In the genomic region with DNA sequence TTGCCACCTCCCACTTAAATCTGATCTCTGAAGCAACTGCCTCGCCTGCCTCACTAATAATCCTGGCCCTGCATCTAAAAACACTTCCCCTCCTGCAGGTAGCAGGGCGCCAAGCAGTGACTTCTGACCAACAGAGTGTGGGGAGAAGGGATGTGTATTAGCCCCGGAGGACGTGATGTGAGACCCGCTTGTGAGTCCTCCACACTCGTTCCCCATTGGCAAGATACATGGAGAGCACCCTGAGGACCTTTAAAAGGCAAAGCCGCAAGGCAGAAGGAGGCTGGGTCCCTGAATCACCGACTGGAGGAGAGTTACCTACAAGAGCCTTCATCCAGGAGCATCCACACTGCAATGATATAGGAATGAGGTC, we compare ENCODE assay signal across 17 cellular contexts. TPM values are rescaled to one million over a fixed set of nuclear protein-coding genes. Genes with fewer than 3 reads are reported as not detected.
DNase-seq lines count a peak whose midpoint lies in the region; ATAC-seq and TF ChIP-seq lines count a peak whose summit lies in the region.
"Had no signal": no experiment of that assay in that cellular context is flagged by ENCODE, and none has a peak within 500 bp of the region (broad histone marks: within the 10 kb centered on the region; RNA-seq: fewer than 3 reads in every experiment).

No MANE protein-coding gene starts in this region.

- H4K91ac ChIP-seq in mesenchymal stem cell (ENCODE audit: low read length) = no peak overlapping the region

- H3K9ac ChIP-seq in mesenchymal stem cell (ENCODE audit: low read length) = no peak overlapping the region

- H3K4me3 Mint-ChIP-seq in activated B cell treated with CpG ODN at 0.5 μM for 24 hours (peak overlapping the region; percentile 9), immature natural killer cell (peak overlapping the region in 4 of 5 donors; percentile 17 to 56 (median 36))

- TF ChIP-seq CTCF in activated B cell treated with CpG ODN at 0.5 μM for 24 hours (IDR thresholded peaks at IDR 0.05) = no peak

- no peak overlapping the region for H2BK5ac ChIP-seq in mesenchymal stem cell (ENCODE audit: low read depth, low read length, poor library complexity, severe bottlenecking)

- no peak overlapping the region for H2AK5ac ChIP-seq in mesenchymal stem cell (ENCODE audit: low read length, severe bottlenecking)

- no peaks in the 10 kb centered on the region for H3K9me3 ChIP-seq in mesenchymal stem cell (ENCODE audit: control insufficient read depth, low read length)
- H3K9me3 ChIP-seq: ascending aorta, MG63 had no signal

- H3K23ac ChIP-seq in mesenchymal stem cell (ENCODE audit: low read length in 2 of 2) = no peak overlapping the region

- no peak overlapping the region for H2BK12ac ChIP-seq in mesenchymal stem cell (ENCODE audit: low read length in 2 of 2)

- no peak overlapping the region for H3K4me3 ChIP-seq in mesenchymal stem cell (ENCODE audit: insufficient read depth in 1 of 2, low read depth in 1 of 2, low read length in 2 of 2)
- H3K4me3 ChIP-seq: ascending aorta, MG63 had no signal

- H4K8ac ChIP-seq in mesenchymal stem cell (ENCODE audit: low read length) = no peak overlapping the region

- no peak overlapping the region for H3K14ac ChIP-seq in mesenchymal stem cell (ENCODE audit: low read length in 2 of 2)

- H3K27ac Mint-ChIP-seq in activated B cell treated with CpG ODN at 0.5 μM for 24 hours = peak overlapping the region; percentile 91
- H3K27ac Mint-ChIP-seq in immature natural killer cell = peak overlapping the region; percentile 85 to 99 (median 93)

- H3K36me3 ChIP-seq in mesenchymal stem cell (ENCODE audit: control insufficient read depth in 1 of 2, insufficient read depth in 2 of 2, low read depth in 1 of 2, low read length in 2 of 2) = peaks cover 13 to 18% of the 10 kb centered on the region in 2 experiments

- no peak overlapping the region for H2AFZ ChIP-seq in mesenchymal stem cell (ENCODE audit: low read depth, low read length)

- no peaks in the 10 kb centered on the region for H3K27me3 ChIP-seq in mesenchymal stem cell (ENCODE audit: control insufficient read depth in 1 of 2, insufficient read depth in 1 of 2, low read length in 2 of 2)
- H3K27me3 ChIP-seq: ascending aorta, MG63 had no signal

- ATAC-seq in Right ventricle myocardium inferior (no peak), left cardiac atrium (no peak), activated B cell treated with CpG ODN at 0.5 μM for 24 hours (ENCODE audit: low read depth) (no peak), HG02623 (IDR thresholded peaks at IDR 0.05; ENCODE audit: unreplicated experiment) (no peak)

- WGBS in mesenchymal stem cell = 90% methylated on average over 7 of the region's 8 CpGs

- H3K4ac ChIP-seq in mesenchymal stem cell (ENCODE audit: low read depth in 1 of 2, low read length in 2 of 2) = no peak overlapping the region

- H3K4me1 ChIP-seq in mesenchymal stem cell (ENCODE audit: control insufficient read depth, insufficient read depth, low read depth, low read length) = peaks cover 4% of the 10 kb centered on the region

- peaks cover 21% of the 10 kb centered on the region for H3K36me3 Mint-ChIP-seq in activated B cell treated with CpG ODN at 0.5 μM for 24 hours (ENCODE audit: low read depth)
- peaks cover 0 to 16% (median 11%) of the 10 kb centered on the region in 3 donors for H3K36me3 Mint-ChIP-seq in immature natural killer cell

- intact Hi-C loops in Right ventricle myocardium inferior (cut with DNase I) (no loop called here), left cardiac atrium (cut with DNase I) (no loop called here), activated B cell treated with CpG ODN at 0.5 μM for 24 hours (cut with micrococcal nuclease) (no loop called here)

- H3K9me3 Mint-ChIP-seq in activated B cell treated with CpG ODN at 0.5 μM for 24 hours (no peaks in the 10 kb centered on the region), immature natural killer cell (no peaks in the 10 kb centered on the region)

- H2BK15ac ChIP-seq in mesenchymal stem cell (ENCODE audit: low read depth, poor library complexity, severe bottlenecking) = no peak overlapping the region

- POLR2A ChIA-PET in activated B cell treated with CpG ODN at 0.5 μM for 24 hours (lab: Charles Lee) = interaction anchor here (0.7 to 3.1 kb wide), 6 partner anchors 22 to 62 kb away, joined by 3 to 24 read pairs (median 6); a partner anchor contains a TSS

- H3K27me3 Mint-ChIP-seq in activated B cell treated with CpG ODN at 0.5 μM for 24 hours (no peaks in the 10 kb centered on the region), immature natural killer cell (ENCODE audit: low read depth in 3 of 3) (peaks cover 4 to 15% (median 15%) of the 10 kb centered on the region in 3 donors)

- no peaks in the 10 kb centered on the region for H3K79me1 ChIP-seq in mesenchymal stem cell (replicated peaks; ENCODE audit: low read length, poor library complexity, severe bottlenecking)

- H3K18ac ChIP-seq in mesenchymal stem cell (ENCODE audit: low read depth in 1 of 2, low read length in 2 of 2) = no peak overlapping the region

- H2BK120ac ChIP-seq in mesenchymal stem cell (ENCODE audit: low read depth, low read length) = no peak overlapping the region

- DNase-seq in Right ventricle myocardium inferior (ENCODE audit: missing footprints) = peak; percentile 15
- no peak for DNase-seq in left cardiac atrium
- DNase-seq in activated B cell treated with CpG ODN at 0.5 μM for 24 hours = no peak
- DNase-seq in immature natural killer cell = no peak
- DNase-seq in mesenchymal stem cell = no peak
- no peak for DNase-seq in UCSD-AML1 (lab: John Stamatoyannopoulos, UW; ENCODE audit: unreplicated experiment)
- DNase-seq: DMS 273 treated with DMSO at 0.1 percent for 48 hours; effector memory CD4-positive, alpha-beta T cell; MG63; NCI-H2029 treated with DMSO at 0.1 percent for 48 hours; SIG-M5; small intestine had no signal

- no peak overlapping the region for H3K4me2 ChIP-seq in mesenchymal stem cell (ENCODE audit: low read length, poor library complexity, severe bottlenecking)

- CTCF ChIA-PET in activated B cell treated with CpG ODN at 0.5 μM for 24 hours (lab: Charles Lee) = interaction anchor here (2.3 kb wide), 1 partner anchor 40 kb away, joined by 12 read pairs; no protein-coding TSS in a partner anchor

- H3K27ac ChIP-seq in temporal lobe (ENCODE audit: low read depth, low read length) = peak overlapping the region; percentile 9
- H3K27ac ChIP-seq in mesenchymal stem cell (ENCODE audit: low read length, poor library complexity, severe bottlenecking) = no peak overlapping the region
- H3K27ac ChIP-seq: ascending aorta, VCaP had no signal

- H3K4me1 Mint-ChIP-seq in activated B cell treated with CpG ODN at 0.5 μM for 24 hours (peaks cover 79% of the 10 kb centered on the region), immature natural killer cell (peaks cover 77% of the 10 kb centered on the region in 2 donors)

RNA-seq across cellular contexts. Expression of a gene that starts 6.1 kb away (rescaled TPM):
- total RNA-seq in Right ventricle myocardium inferior (3.8 TPM), left cardiac atrium (1 to 10 TPM; 3.7 to 6.5 TPM), activated B cell treated with CpG ODN at 0.5 μM for 24 hours (2.1 and 2.2 TPM in 2 replicates), temporal lobe (1.2 TPM)
- 1 to 10 TPM; 1.5 to 2.4 (median 2.0) TPM for polyA plus RNA-seq in immature natural killer cell
- 1.1 TPM for polyA plus RNA-seq in mesenchymal stem cell (2013, experiment 1 of 2)
- polyA plus RNA-seq in mesenchymal stem cell (2013, experiment 2 of 2) = 1.0 TPM

RNA-seq across cellular contexts. Expression of a gene that starts 9.3 kb away (rescaled TPM):
- total RNA-seq in Right ventricle myocardium inferior (9.2 TPM), left cardiac atrium (10 to 100 TPM; 11.6 to 12.5 TPM), activated B cell treated with CpG ODN at 0.5 μM for 24 hours (65.8 and 79.4 TPM in 2 replicates), temporal lobe (8.1 TPM)
- 10 to 100 TPM; 12.2 to 42.1 (median 12.2) TPM for polyA plus RNA-seq in immature natural killer cell
- 9.7 TPM for polyA plus RNA-seq in mesenchymal stem cell (2013, experiment 1 of 2)
- polyA plus RNA-seq in mesenchymal stem cell (2013, experiment 2 of 2) = 8.9 TPM

RNA-seq across cellular contexts. Expression of a gene that starts 59.7 kb away (rescaled TPM):
- total RNA-seq in Right ventricle myocardium inferior (not detected), left cardiac atrium (not detected), activated B cell treated with CpG ODN at 0.5 μM for 24 hours (not detected in 2 replicates), temporal lobe (not detected)
- 10 to 100 TPM in 1 of 3 donors, 1 to 10 TPM in 2; 6.8 to 11.1 (median 7.6) TPM for polyA plus RNA-seq in immature natural killer cell
- polyA plus RNA-seq in mesenchymal stem cell (2013, experiment 1 of 2) = not detected
- not detected for polyA plus RNA-seq in mesenchymal stem cell (2013, experiment 2 of 2)
- total RNA-seq: ascending aorta, osteocyte had no signal
